ENCODE assay signal across 1 cellular context in the genomic region with DNA sequence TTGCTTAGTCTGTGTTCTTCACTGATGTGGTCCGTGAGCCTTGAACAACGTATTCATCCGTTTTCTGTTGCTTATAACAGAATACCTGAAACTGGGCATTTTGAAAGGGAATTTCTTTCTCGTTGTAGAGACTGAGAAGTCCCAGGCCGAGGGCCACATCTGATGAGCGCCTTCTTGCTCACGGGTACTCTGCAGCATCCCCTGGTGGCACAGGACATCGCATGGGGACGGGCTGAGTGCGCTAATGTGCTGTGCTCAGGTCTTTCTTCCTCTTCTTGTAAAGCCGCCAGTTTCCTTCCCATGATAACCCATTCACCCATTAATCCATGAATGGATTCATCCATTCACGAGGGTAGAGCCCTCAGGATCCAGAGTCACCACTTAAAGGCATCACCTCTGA.
TF ChIP-seq lines count a peak whose summit lies in the region.

No MANE protein-coding gene starts in this region.

TF ChIP-seq in H1, 55 proteins besides CTCF, POLR2A, EP300 and RAD21:
- TF ChIP-seq PHF8 (conservative IDR thresholded peaks at IDR 0.05; ENCODE audit: low read depth, low read length) (no peak), ZNF274 (IDR thresholded peaks at IDR 0.05; ENCODE audit: borderline replicate concordance, extremely low read depth, low read length) (no peak), MAFK (IDR thresholded peaks at IDR 0.05; ENCODE audit: low read depth, low read length) (no peak), TEAD4 (IDR thresholded peaks at IDR 0.05; ENCODE audit: low read depth, low read length) (no peak), SP1 (IDR thresholded peaks at IDR 0.05; ENCODE audit: low read depth, low read length) (no peak), NRF1 (IDR thresholded peaks at IDR 0.05; ENCODE audit: low read depth, low read length) (no peak), KDM5A (IDR thresholded peaks at IDR 0.05; ENCODE audit: low read length) (no peak), TBP (IDR thresholded peaks at IDR 0.05; ENCODE audit: low read depth, low read length) (no peak), HDAC2 (IDR thresholded peaks at IDR 0.05; ENCODE audit: borderline replicate concordance in 1 of 2, low read depth in 2 of 2, low read length in 2 of 2) (no peak), CREB1 (IDR thresholded peaks at IDR 0.05) (no peak), JUND (IDR thresholded peaks at IDR 0.05; ENCODE audit: low read length) (no peak), BACH1 (IDR thresholded peaks at IDR 0.05; ENCODE audit: low read length) (no peak), CHD2 (IDR thresholded peaks at IDR 0.05; ENCODE audit: low read length) (no peak), POU5F1 (IDR thresholded peaks at IDR 0.05; ENCODE audit: low read depth, low read length) (no peak), GTF2F1 (IDR thresholded peaks at IDR 0.05; ENCODE audit: borderline replicate concordance, low read depth, low read length) (no peak)
- TF ChIP-seq, protein P1, sequence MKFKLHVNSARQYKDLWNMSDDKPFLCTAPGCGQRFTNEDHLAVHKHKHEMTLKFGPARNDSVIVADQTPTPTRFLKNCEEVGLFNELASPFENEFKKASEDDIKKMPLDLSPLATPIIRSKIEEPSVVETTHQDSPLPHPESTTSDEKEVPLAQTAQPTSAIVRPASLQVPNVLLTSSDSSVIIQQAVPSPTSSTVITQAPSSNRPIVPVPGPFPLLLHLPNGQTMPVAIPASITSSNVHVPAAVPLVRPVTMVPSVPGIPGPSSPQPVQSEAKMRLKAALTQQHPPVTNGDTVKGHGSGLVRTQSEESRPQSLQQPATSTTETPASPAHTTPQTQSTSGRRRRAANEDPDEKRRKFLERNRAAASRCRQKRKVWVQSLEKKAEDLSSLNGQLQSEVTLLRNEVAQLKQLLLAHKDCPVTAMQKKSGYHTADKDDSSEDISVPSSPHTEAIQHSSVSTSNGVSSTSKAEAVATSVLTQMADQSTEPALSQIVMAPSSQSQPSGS (IDR thresholded peaks at IDR 0.05; ENCODE audit: low read length) = no peak
